In the genomic region with DNA sequence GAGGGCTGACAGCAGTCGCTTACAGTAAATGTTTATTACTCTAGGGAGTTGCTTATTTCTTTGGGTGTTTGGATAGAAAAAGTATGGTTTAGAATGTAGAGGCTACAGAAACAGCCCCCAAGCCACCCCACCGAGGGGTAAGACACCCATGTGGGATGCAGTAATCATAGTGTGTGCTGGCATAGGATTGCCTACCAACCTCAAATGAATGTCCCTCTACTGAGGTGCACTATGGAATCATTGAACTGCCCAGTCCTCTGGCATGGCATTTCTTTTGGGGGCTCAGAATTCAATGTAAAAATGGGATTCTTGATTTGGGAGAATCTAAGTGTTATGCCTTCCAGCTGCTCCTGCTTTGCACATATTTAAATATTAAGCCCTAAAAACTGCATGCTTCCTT, we compare ENCODE assay signal across 24 cellular contexts.
"Had no signal": no experiment of that assay in that cellular context is flagged by ENCODE, and none has a peak within 500 bp of the region (broad histone marks: within the 10 kb centered on the region; RNA-seq: fewer than 3 reads in every experiment).

No MANE protein-coding gene starts in this region.

- DNase-seq: activated B cell treated with CpG ODN at 0.5 μM for 24 hours; activated CD4-positive, alpha-beta memory T cell treated with anti-CD3 and anti-CD28 coated beads, Interleukin-2, amount 10 ng/mL, durations not matched to agents 7 days and 5 days; activated CD4-positive, alpha-beta T cell treated with anti-CD3 and anti-CD28 coated beads for 1 hour; activated CD4-positive, alpha-beta T cell treated with anti-CD3 and anti-CD28 coated beads, Interleukin-2, amount 50 U/mL, for 1 hour; activated effector memory CD4-positive, alpha-beta T cell treated with anti-CD3 and anti-CD28 coated beads, Interleukin-2, amount 50 U/mL, for 16 hours; activated naive CD4-positive, alpha-beta T cell treated with Interleukin-2 at 50 U/mL for 16 hours; activated T-cell treated with anti-CD3 and anti-CD28 coated beads for 4 hours; amygdala; KBM-7; NCI-H1048; NCI-H2029; NCI-H345; NCI-H510A; NCI-H526 treated with DMSO at 0.1 percent for 48 hours; NCI-H82; RPMI8226; T-cell; T-helper 2 cell; T1000 had no signal

- H3K27me3 Mint-ChIP-seq: activated B cell treated with CpG ODN at 0.5 μM for 24 hours; activated CD4-positive, alpha-beta memory T cell treated with anti-CD3 and anti-CD28 coated beads, Interleukin-2, amount 10 ng/mL, durations not matched to agents 7 days and 5 days; central memory CD8-positive, alpha-beta T cell; T-cell had no signal

- H3K4me1 Mint-ChIP-seq: activated B cell treated with CpG ODN at 0.5 μM for 24 hours; activated CD4-positive, alpha-beta memory T cell treated with anti-CD3 and anti-CD28 coated beads, Interleukin-2, amount 10 ng/mL, durations not matched to agents 7 days and 5 days; brain; central memory CD8-positive, alpha-beta T cell; T-cell had no signal

- H3K4me3 Mint-ChIP-seq: activated B cell treated with CpG ODN at 0.5 μM for 24 hours; activated CD4-positive, alpha-beta memory T cell treated with anti-CD3 and anti-CD28 coated beads, Interleukin-2, amount 10 ng/mL, durations not matched to agents 7 days and 5 days; brain; central memory CD8-positive, alpha-beta T cell; T-cell had no signal

- ATAC-seq: Right ventricle myocardium inferior, T-cell had no signal

- H3K27ac Mint-ChIP-seq: activated B cell treated with CpG ODN at 0.5 μM for 24 hours; activated CD4-positive, alpha-beta memory T cell treated with anti-CD3 and anti-CD28 coated beads, Interleukin-2, amount 10 ng/mL, durations not matched to agents 7 days and 5 days; brain; T-cell had no signal

- FAIRE-seq: astrocyte, TTC549 had no signal
